Comparison of ENCODE assay signal across 8 cellular contexts in the genomic region with DNA sequence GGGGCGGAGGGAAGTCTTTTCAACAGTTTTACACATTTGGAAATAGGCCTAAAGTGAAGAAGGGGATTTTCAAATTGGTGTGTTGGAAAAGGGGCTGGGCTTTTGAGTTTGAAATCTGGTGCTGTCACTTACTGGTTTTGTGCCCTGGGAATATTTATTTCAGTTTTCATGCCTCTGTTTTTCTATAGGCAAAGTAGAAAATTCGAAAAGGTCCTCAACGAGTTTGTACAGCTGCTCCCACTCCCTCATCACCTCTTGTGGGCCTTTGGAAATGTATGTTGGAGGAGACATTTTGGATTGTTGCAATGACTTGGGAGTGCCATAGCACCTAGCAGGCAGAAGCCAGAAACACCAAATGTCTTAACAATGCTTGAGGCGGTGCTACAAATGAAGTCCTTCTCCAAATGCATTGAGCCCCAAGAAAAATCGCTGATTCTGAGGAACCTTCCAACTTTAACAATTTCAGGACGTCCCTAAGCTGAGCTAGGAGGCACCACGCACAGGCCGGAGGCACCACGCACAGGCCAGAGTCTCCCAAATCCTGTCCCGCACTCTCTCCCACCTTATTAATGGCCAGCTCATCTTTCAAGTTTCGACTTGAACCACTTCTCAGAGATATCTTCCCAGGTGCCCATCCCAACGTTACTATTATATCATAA. TPM values are rescaled to one million over a fixed set of nuclear protein-coding genes. Genes with fewer than 3 reads are reported as not detected.
DNase-seq lines count a peak whose midpoint lies in the region; ATAC-seq and TF ChIP-seq lines count a peak whose summit lies in the region.

No MANE protein-coding gene starts in this region.

- no peaks in the 10 kb centered on the region for H3K36me3 ChIP-seq in body of pancreas (replicated peaks in 1 of 2; ENCODE audit: insufficient read depth in 1 of 2, low read depth in 2 of 2)
- H3K36me3 ChIP-seq in lung (ENCODE audit: control insufficient read depth in 2 of 2, insufficient read depth in 2 of 2, low read length in 2 of 2), result peaks cover 2 to 8% of the 10 kb centered on the region in 2 donors
- H3K36me3 ChIP-seq in upper lobe of left lung, result peaks cover 3 to 20% (median 9%) of the 10 kb centered on the region in 4 donors

- H3K36me3 Mint-ChIP-seq in activated T-cell treated with anti-CD3 and anti-CD28 coated beads, Interleukin-2, amount 50 U/mL, for 24 hours (ENCODE audit: low read depth), result peaks cover 40% of the 10 kb centered on the region

- DNase-seq in activated T-cell treated with anti-CD3 and anti-CD28 coated beads, Interleukin-2, amount 50 U/mL, for 24 hours, result no peak
- DNase-seq in activated T-cell treated with anti-CD3 and anti-CD28 coated beads, Interleukin-2, amount 50 U/mL, for 48 hours, result no peak
- no peak for DNase-seq in body of pancreas
- no peak for DNase-seq in lung (ENCODE audit: low spot score)
- peak in 1 of 2 donors; percentile 33 for DNase-seq in upper lobe of left lung
- DNase-seq in globus pallidus (ENCODE audit: low spot score), result no peak
- DNase-seq in SIG-M5 (lab: John Stamatoyannopoulos, UW), result no peak
- DNase-seq in DMS114 treated with DMSO at 0.1 percent for 48 hours (lab: John Stamatoyannopoulos, UW; ENCODE audit: unreplicated experiment), result no peak

- no peaks in the 10 kb centered on the region for H3K9me3 Mint-ChIP-seq in activated T-cell treated with anti-CD3 and anti-CD28 coated beads, Interleukin-2, amount 50 U/mL, for 24 hours

- no peak for ATAC-seq in body of pancreas
- ATAC-seq in lung (ENCODE audit: insufficient read depth, low FRiP score), result no peak
- peak in 1 of 2 donors; percentile 3 for ATAC-seq in upper lobe of left lung (ENCODE audit: low FRiP score in 2 of 2)

- peak overlapping the region; percentile 76 to 94 (median 91) for H3K27ac ChIP-seq in body of pancreas
- peak overlapping the region; percentile 80 to 86 for H3K27ac ChIP-seq in lung (ENCODE audit: low read depth in 1 of 2, low read length in 1 of 2)
- H3K27ac ChIP-seq in upper lobe of left lung, result peak overlapping the region; percentile 93 to 96 (median 94)

- H3K4me3 ChIP-seq in body of pancreas, result peak overlapping the region in 1 of 2 donors; percentile 95
- H3K4me3 ChIP-seq in lung, result no peak overlapping the region
- H3K4me3 ChIP-seq in upper lobe of left lung, result peak overlapping the region in 3 of 4 donors; percentile 75 to 93 (median 80)

- H3K4me1 ChIP-seq in body of pancreas, result peaks cover 35% of the 10 kb centered on the region
- peaks cover 4 to 9% of the 10 kb centered on the region in 2 donors for H3K4me1 ChIP-seq in lung (ENCODE audit: control insufficient read depth in 2 of 2, insufficient read depth in 2 of 2, low read length in 2 of 2)
- H3K4me1 ChIP-seq in upper lobe of left lung, result peaks cover 16 to 37% (median 24%) of the 10 kb centered on the region in 4 donors

- H3K27me3 ChIP-seq in body of pancreas (no peaks in the 10 kb centered on the region), lung (ENCODE audit: control insufficient read depth, insufficient read depth) (no peaks in the 10 kb centered on the region), upper lobe of left lung (no peaks in the 10 kb centered on the region)

- peaks cover 69% of the 10 kb centered on the region for H3K4me1 Mint-ChIP-seq in activated T-cell treated with anti-CD3 and anti-CD28 coated beads, Interleukin-2, amount 50 U/mL, for 24 hours (ENCODE audit: low read depth)

- H3K9me3 ChIP-seq in body of pancreas, result no peaks in the 10 kb centered on the region
- no peaks in the 10 kb centered on the region for H3K9me3 ChIP-seq in lung (ENCODE audit: control insufficient read depth in 2 of 2, insufficient read depth in 1 of 2, low read length in 1 of 2)
- no peaks in the 10 kb centered on the region for H3K9me3 ChIP-seq in upper lobe of left lung

- TF ChIP-seq POLR2A in body of pancreas (IDR thresholded peaks at IDR 0.05), result no peak
- no peak for TF ChIP-seq POLR2A in upper lobe of left lung (IDR thresholded peaks at IDR 0.05)

- TF ChIP-seq CTCF in body of pancreas (IDR thresholded peaks at IDR 0.05), result no peak
- TF ChIP-seq CTCF in lung (IDR thresholded peaks at IDR 0.05; ENCODE audit: control extremely low read depth, extremely low read depth), result no peak
- no peak for TF ChIP-seq CTCF in upper lobe of left lung (IDR thresholded peaks at IDR 0.05)

- H3K4me3 Mint-ChIP-seq in activated T-cell treated with anti-CD3 and anti-CD28 coated beads, Interleukin-2, amount 50 U/mL, for 24 hours, result peak overlapping the region; percentile 88

- TF ChIP-seq EP300 in upper lobe of left lung (IDR thresholded peaks at IDR 0.05), result no peak

- 73 to 75% methylated on average over 12 of the region's 12 CpGs for WGBS in body of pancreas, 2 donors
- 79 to 82% methylated on average over 12 of the region's 12 CpGs for WGBS in lung, 2 donors
- 67 to 77% methylated on average over 12 of the region's 12 CpGs for WGBS in upper lobe of left lung, 2 donors

- H3K27me3 Mint-ChIP-seq in activated T-cell treated with anti-CD3 and anti-CD28 coated beads, Interleukin-2, amount 50 U/mL, for 24 hours, result no peaks in the 10 kb centered on the region

- intact Hi-C loops in body of pancreas (cut with DNase I), result no loop called here

- peak overlapping the region; percentile 92 for H3K27ac Mint-ChIP-seq in activated T-cell treated with anti-CD3 and anti-CD28 coated beads, Interleukin-2, amount 50 U/mL, for 24 hours

RNA-seq across cellular contexts. Expression of a gene that starts 0.6 kb away (rescaled TPM):
- total RNA-seq in body of pancreas (10 to 100 TPM; 14.5 to 22.6 TPM), lung (100 to 1,000 TPM in 1 of 2 donors, 10 to 100 TPM in 1; 65.2 to 306 TPM), upper lobe of left lung (100 to 1,000 TPM in 2 of 6 donors, 10 to 100 TPM in 4; 40.2 to 553 (median 73.4) TPM)
- polyA plus RNA-seq in lung, result 100 to 1,000 TPM in 1 of 2 donors, 10 to 100 TPM in 1; 20.6 to 104 TPM
